Comparison of ENCODE assay signal across 9 cellular contexts in genomic region chr1:172398193-172398592, GRCh38. TPM values are rescaled to one million over a fixed set of nuclear protein-coding genes. Genes with fewer than 3 reads are reported as not detected.
DNase-seq lines count a peak whose midpoint lies in the region; ATAC-seq and TF ChIP-seq lines count a peak whose summit lies in the region.
"Had no signal": no experiment of that assay in that cellular context is flagged by ENCODE, and none has a peak within 500 bp of the region (broad histone marks: within the 10 kb centered on the region; RNA-seq: fewer than 3 reads in every experiment).

No MANE protein-coding gene starts in this region.

- H3K27ac ChIP-seq in breast epithelium (peak overlapping the region; percentile 38 to 69), temporal lobe (ENCODE audit: low read depth, low read length) (peak overlapping the region; percentile 89)

- intact Hi-C loops in breast epithelium (cut with DNase I; ENCODE audit: low total_unique reads) = no loop called here

- peak overlapping the region; percentile 41 for H3K4me3 Mint-ChIP-seq in memory B cell

- no peak for ATAC-seq in memory B cell (ENCODE audit: low read depth)
- ATAC-seq in left lobe of liver = no peak

- peaks cover 44% of the 10 kb centered on the region for H3K4me1 Mint-ChIP-seq in memory B cell

- no peaks in the 10 kb centered on the region for H3K36me3 Mint-ChIP-seq in memory B cell

- DNase-seq in NCI-H446 treated with DMSO at 0.1 percent for 48 hours (lab: John Stamatoyannopoulos, UW) (peak; percentile 62), breast epithelium (ENCODE audit: low spot score in 2 of 2) (no peak), memory B cell (ENCODE audit: low spot score in 2 of 2) (no peak), left lobe of liver (ENCODE audit: low spot score) (no peak), NCI-H2227 (lab: John Stamatoyannopoulos, UW; ENCODE audit: unreplicated experiment) (no peak)
- no peak for DNase-seq in activated CD8-positive, alpha-beta memory T cell treated with anti-CD3 and anti-CD28 coated beads, Interleukin-2, amount 50 U/mL, for 48 hours
- DNase-seq in activated CD4-positive, CD25-positive, alpha-beta regulatory T cell treated with anti-CD3 and anti-CD28 coated beads, Interleukin-2, amount 50 U/mL, for 72 hours = no peak
- DNase-seq: NCI-H1930 had no signal

- no peak overlapping the region for H3K4me3 ChIP-seq in breast epithelium

- no peaks in the 10 kb centered on the region for H3K9me3 Mint-ChIP-seq in memory B cell

- no peak for TF ChIP-seq POLR2A in breast epithelium (IDR thresholded peaks at IDR 0.05)

- no peaks in the 10 kb centered on the region for H3K27me3 Mint-ChIP-seq in memory B cell

- no peaks in the 10 kb centered on the region for H3K27me3 ChIP-seq in breast epithelium

- no peak for TF ChIP-seq CTCF in breast epithelium (IDR thresholded peaks at IDR 0.05)

- H3K9me3 ChIP-seq in breast epithelium = no peaks in the 10 kb centered on the region

- peak overlapping the region; percentile 84 for H3K27ac Mint-ChIP-seq in memory B cell

- H3K4me1 ChIP-seq in breast epithelium = no peaks in the 10 kb centered on the region

- no peaks in the 10 kb centered on the region for H3K36me3 ChIP-seq in breast epithelium

RNA-seq across cellular contexts. Expression of gene C1orf105, which starts 22.3 kb away (rescaled TPM):
- total RNA-seq in breast epithelium (not detected), temporal lobe (not detected), left lobe of liver (not detected)

RNA-seq across cellular contexts. Expression of gene PIGC, which starts 45.7 kb away (rescaled TPM):
- total RNA-seq in breast epithelium (10 to 100 TPM; 20.3 to 39.2 (median 29.3) TPM), temporal lobe (17.2 TPM), left lobe of liver (7.6 TPM)
